Comparison of ENCODE assay signal across 24 cellular contexts in the genomic region with DNA sequence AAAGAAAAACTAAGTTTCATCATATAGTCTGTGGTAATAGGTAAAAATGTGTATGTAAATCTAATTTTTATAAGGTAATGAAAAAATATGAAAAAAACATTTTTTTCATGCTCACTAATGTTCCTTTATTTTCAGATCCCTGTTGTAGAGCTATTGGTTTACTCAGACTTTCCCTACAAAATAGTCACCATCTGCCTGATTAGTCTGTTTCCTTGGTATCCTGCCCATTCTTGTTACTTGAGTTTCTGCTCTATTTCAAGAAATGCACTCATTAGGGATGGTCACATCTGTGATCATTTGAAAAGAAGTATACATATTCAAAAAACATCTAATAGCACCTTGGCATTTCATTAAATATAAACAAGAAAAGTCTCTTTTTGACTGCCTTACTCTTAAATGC.
"Had no signal": no experiment of that assay in that cellular context is flagged by ENCODE, and none has a peak within 500 bp of the region (broad histone marks: within the 10 kb centered on the region; RNA-seq: fewer than 3 reads in every experiment).

No MANE protein-coding gene starts in this region.

- H3K27me3 ChIP-seq: adrenal gland, breast epithelium, esophagus squamous epithelium, foreskin keratinocyte, hepatocyte, tibial artery had no signal

- H3K4me2 ChIP-seq: hepatocyte had no signal

- H3K4me1 Mint-ChIP-seq: nephron had no signal

- H3K27ac ChIP-seq: adrenal gland, breast epithelium, esophagus squamous epithelium, foreskin keratinocyte, hepatocyte, parathyroid adenoma, tibial artery, WERI-Rb-1 had no signal

- H3K79me2 ChIP-seq: hepatocyte, parathyroid adenoma had no signal

- H3K27ac Mint-ChIP-seq: activated naive CD4-positive, alpha-beta T cell treated with anti-CD3 and anti-CD28 coated beads, Interleukin-2, amount 50 U/mL, for 72 hours; activated T-cell treated with anti-CD3 and anti-CD28 coated beads, Interleukin-2, amount 50 U/mL, for 72 hours; nephron; T-helper 17 cell had no signal

- H3K4me1 ChIP-seq: adrenal gland, breast epithelium, esophagus squamous epithelium, foreskin keratinocyte, parathyroid adenoma, tibial artery had no signal

- H3K36me3 Mint-ChIP-seq: activated naive CD4-positive, alpha-beta T cell treated with anti-CD3 and anti-CD28 coated beads, Interleukin-2, amount 50 U/mL, for 72 hours had no signal

- DNase-seq: activated CD4-positive, alpha-beta T cell treated with anti-CD3 and anti-CD28 coated beads for 1 hour; activated CD8-positive, alpha-beta memory T cell treated with anti-CD3 and anti-CD28 coated beads for 24 hours; activated CD8-positive, alpha-beta memory T cell treated with anti-CD3 and anti-CD28 coated beads, Interleukin-2, amount 50 U/mL, for 48 hours; activated gamma-delta T cell treated with Interleukin-2 at 50 U/mL for 16 hours; activated T-cell treated with anti-CD3 and anti-CD28 coated beads, Interleukin-2, amount 50 U/mL, for 72 hours; adrenal gland; cerebellar nuclear complex; effector CD8-positive, alpha-beta T cell; esophagus squamous epithelium; midbrain; stimulated activated CD4-positive, alpha-beta T cell treated with anti-CD3 and anti-CD28 coated beads, Interleukin-12 subunit alpha, Interleukin-12 subunit beta, amount 100 ng/mL, for 4 hours; stimulated activated CD4-positive, alpha-beta T cell treated with anti-CD3 and anti-CD28 coated beads, Interleukin-1b, Interleukin-23, amount 100 ng/mL, for 48 hours; stimulated activated naive CD4-positive, alpha-beta T cell treated with Interleukin-2 at 50 U/mL for 16 hours; substantia nigra; T-helper 17 cell; tibial artery; WERI-Rb-1 had no signal

- H3K27me3 Mint-ChIP-seq: T-helper 17 cell had no signal

- H3K36me3 ChIP-seq: adrenal gland, breast epithelium, esophagus squamous epithelium, tibial artery, WERI-Rb-1 had no signal

- H3K4me3 ChIP-seq: adrenal gland, breast epithelium, esophagus squamous epithelium, hepatocyte, lung, tibial artery had no signal

- H2AFZ ChIP-seq: hepatocyte had no signal

- H3K9me3 Mint-ChIP-seq: activated naive CD4-positive, alpha-beta T cell treated with anti-CD3 and anti-CD28 coated beads, Interleukin-2, amount 50 U/mL, for 72 hours; activated T-cell treated with anti-CD3 and anti-CD28 coated beads, Interleukin-2, amount 50 U/mL, for 72 hours; nephron had no signal

- H3K9ac ChIP-seq: parathyroid adenoma had no signal

- H3K9me3 ChIP-seq: breast epithelium, esophagus squamous epithelium, tibial artery had no signal

- H3K4me3 Mint-ChIP-seq: activated T-cell treated with anti-CD3 and anti-CD28 coated beads, Interleukin-2, amount 50 U/mL, for 72 hours; nephron; T-helper 17 cell had no signal
